In genomic region chr16:11211061-11211976, GRCh38 we compare ENCODE assay signal across 29 cellular contexts. TPM values are rescaled to one million over a fixed set of nuclear protein-coding genes. Genes with fewer than 3 reads are reported as not detected.
DNase-seq lines count a peak whose midpoint lies in the region; ATAC-seq, FAIRE-seq and TF ChIP-seq lines count a peak whose summit lies in the region.
"Had no signal": no experiment of that assay in that cellular context is flagged by ENCODE, and none has a peak within 500 bp of the region (broad histone marks: within the 10 kb centered on the region; RNA-seq: fewer than 3 reads in every experiment).

No MANE protein-coding gene starts in this region.

- H4K20me1 ChIP-seq in SK-N-SH (ENCODE audit: insufficient read depth): no peaks in the 10 kb centered on the region
- no peaks in the 10 kb centered on the region for H4K20me1 ChIP-seq in GM12878 (ENCODE audit: control insufficient read depth, insufficient read depth)
- H4K20me1 ChIP-seq: BLaER1 had no signal

- H3F3A ChIP-seq in SK-N-SH (replicated peaks; ENCODE audit: insufficient read depth): no peaks in the 10 kb centered on the region

- intact Hi-C loops in GM12878 (cut with micrococcal nuclease; ENCODE audit: unreplicated experiment): no loop called here

- H2AK5ac ChIP-seq in mesendoderm (ENCODE audit: low read length): no peak overlapping the region

- TF ChIP-seq CTCF in SK-N-SH (IDR thresholded peaks at IDR 0.05) (no peak), GM10266 (IDR thresholded peaks at IDR 0.05; ENCODE audit: control insufficient read depth, insufficient read depth, low read depth, missing control alignments) (peak; percentile 1), GM12878 (IDR thresholded peaks at IDR 0.05 in 2 of 3, conservative IDR thresholded peaks at IDR 0.05 in 1 of 3; ENCODE audit: control insufficient read depth in 2 of 3, extremely low read depth in 1 of 3, insufficient read depth in 1 of 3, low read depth in 3 of 3, low read length in 3 of 3) (no peak), GM13977 (IDR thresholded peaks at IDR 0.05; ENCODE audit: extremely low read depth, insufficient read depth, missing control alignments) (no peak), osteocyte (IDR thresholded peaks at IDR 0.05) (no peak)

- no TSS peak for BruUV-seq in GM12878 (replicated peaks; lab: Mats Ljungman, UMichigan)

- no peaks in the 10 kb centered on the region for H3K36me3 Mint-ChIP-seq in osteocyte (ENCODE audit: unreplicated experiment)

- H3K23ac ChIP-seq in mesendoderm (ENCODE audit: low read length): no peak overlapping the region

- SMC1A ChIA-PET in GM12878 (lab: Charles Lee; ENCODE audit: uncharacterized antibody, unreplicated experiment): interaction anchor here (0.8 to 1.7 kb wide), 6 partner anchors 10 to 141 kb away, joined by 3 to 4 read pairs (median 3); no protein-coding TSS in a partner anchor

- no peak overlapping the region for H3K56ac ChIP-seq in mesendoderm (ENCODE audit: low read length)

- H3K18ac ChIP-seq in mesendoderm (ENCODE audit: low read length): no peak overlapping the region

- H3K9me3 Mint-ChIP-seq in osteocyte (ENCODE audit: unreplicated experiment): peaks cover 3% of the 10 kb centered on the region

- H3K27me3 Mint-ChIP-seq in osteocyte (ENCODE audit: unreplicated experiment): peaks cover 10% of the 10 kb centered on the region
- H3K27me3 Mint-ChIP-seq: naive thymus-derived CD8-positive, alpha-beta T cell had no signal

- no peak overlapping the region for H3K9ac ChIP-seq in SK-N-SH
- no peak overlapping the region for H3K9ac ChIP-seq in GM12878 (ENCODE audit: control insufficient read depth, insufficient read depth, low read length)
- H3K9ac ChIP-seq in mesendoderm (ENCODE audit: low read length): no peak overlapping the region
- H3K9ac ChIP-seq: BLaER1 had no signal

- no peak overlapping the region for H3K4ac ChIP-seq in mesendoderm (ENCODE audit: low read depth, low read length)

- no peak overlapping the region for H4K5ac ChIP-seq in mesendoderm (ENCODE audit: low read length)

- H3K9me2 ChIP-seq in SK-N-SH: no peaks in the 10 kb centered on the region

- RAD21 ChIA-PET in GM12878 (lab: Charles Lee; ENCODE audit: unreplicated experiment): interaction anchor here (0.8 to 1.5 kb wide), 3 partner anchors 10 to 40 kb away, joined by 3 to 4 read pairs (median 3); no protein-coding TSS in a partner anchor

- FAIRE-seq in GM12878 (lab: Jason Lieb, UNC): no peak
- FAIRE-seq: A549, frontal cortex, G401.6, urothelium cell line had no signal

- no peak overlapping the region for H3K27ac Mint-ChIP-seq in osteocyte (ENCODE audit: unreplicated experiment)
- H3K27ac Mint-ChIP-seq: activated T-helper 2 cell treated with anti-CD3 and anti-CD28 coated beads, Interferon-gamma antibody, Interleukin-2, Interleukin-4, amounts not matched to agents 10 μg/mL and 5 μg/mL and 100 μg/mL, durations not matched to agents 14 hours and 24 hours and 36 hours; memory B cell had no signal

- H3K9me3 ChIP-seq in SK-N-SH: no peaks in the 10 kb centered on the region
- peaks cover 13% of the 10 kb centered on the region for H3K9me3 ChIP-seq in GM12878 (replicated peaks; ENCODE audit: control insufficient read depth, insufficient read depth, low read length)

- H3K79me2 ChIP-seq in SK-N-SH (ENCODE audit: insufficient read depth) (no peaks in the 10 kb centered on the region), GM12878 (ENCODE audit: control insufficient read depth, insufficient read depth, low read length) (no peaks in the 10 kb centered on the region), mesendoderm (ENCODE audit: control insufficient read depth, insufficient read depth, low read length) (no peaks in the 10 kb centered on the region)

- no peak overlapping the region for H2BK15ac ChIP-seq in mesendoderm (replicated peaks; ENCODE audit: low read depth)

- H3K79me1 ChIP-seq in mesendoderm (ENCODE audit: low read length): no peaks in the 10 kb centered on the region

- H3K27me3 ChIP-seq in SK-N-SH (ENCODE audit: insufficient read depth) (no peaks in the 10 kb centered on the region), GM12878 (replicated peaks in 1 of 2; ENCODE audit: control insufficient read depth in 2 of 2, insufficient read depth in 2 of 2, low read length in 1 of 2) (no peaks in the 10 kb centered on the region), mesendoderm (ENCODE audit: insufficient read depth, low read length, poor library complexity) (no peaks in the 10 kb centered on the region)
- H3K27me3 ChIP-seq: BLaER1 had no signal

- 68% methylated on average over 15 of the region's 16 CpGs for WGBS in SK-N-SH (ENCODE audit: low lambda C conversion rate)
- 76% methylated on average over 16 of the region's 16 CpGs for WGBS in GM12878 (ENCODE audit: insufficient coverage, insufficient replicate concordance, low lambda C conversion rate, missing lambda C conversion rate)
- no CpG with 5 or more reads among the region's 16 CpGs for WGBS in mesendoderm (ENCODE audit: extremely low coverage, insufficient coverage, low lambda C conversion rate)

- H3K4me1 ChIP-seq in SK-N-SH (ENCODE audit: control insufficient read depth in 1 of 2, insufficient read depth in 2 of 2, low read depth in 1 of 2, low read length in 1 of 2) (peaks cover under 1 to 3% of the 10 kb centered on the region in 2 experiments; a peak in 2 of 4 replicates), GM12878 (ENCODE audit: control insufficient read depth, insufficient read depth, low read length) (peaks cover 42% of the 10 kb centered on the region), mesendoderm (ENCODE audit: control insufficient read depth, low read depth, low read length) (no peaks in the 10 kb centered on the region)
- H3K4me1 ChIP-seq: A549, HAP-1, psoas muscle had no signal

- H3K36me3 ChIP-seq in SK-N-SH (replicated peaks in 1 of 2; ENCODE audit: control insufficient read depth in 1 of 2, insufficient read depth in 2 of 2, low read length in 1 of 2): no peaks in the 10 kb centered on the region
- no peaks in the 10 kb centered on the region for H3K36me3 ChIP-seq in GM12878 (ENCODE audit: control insufficient read depth in 2 of 2, insufficient read depth in 2 of 2, low read length in 1 of 2)
- H3K36me3 ChIP-seq in mesendoderm (ENCODE audit: control insufficient read depth, insufficient read depth, low read length): no peaks in the 10 kb centered on the region
- H3K36me3 ChIP-seq: BLaER1, HAP-1 had no signal

- no peak for DNase-seq in SK-N-SH
- DNase-seq in GM10266 (ENCODE audit: extremely low spot score): no peak
- no peak for DNase-seq in GM12878 (ENCODE audit: low read depth, low spot score)
- peak; percentile 34 for DNase-seq in mesendoderm
- DNase-seq in GM13977 (ENCODE audit: low spot score): no peak
- DNase-seq in osteocyte (ENCODE audit: extremely low spot score, unreplicated experiment): no peak
- no peak for DNase-seq in HT-29 (ENCODE audit: low spot score)
- DNase-seq: Calu3; dermis blood vessel endothelial cell; naive thymus-derived CD8-positive, alpha-beta T cell; NCI-H2029; NCI-H446; stimulated activated CD8-positive, alpha-beta memory T cell treated with anti-CD3 and anti-CD28 coated beads, Interleukin-4, amount 100 ng/mL, for 48 hours; SW 1271 had no signal

- H3K4me3 ChIP-seq in SK-N-SH (ENCODE audit: low read depth in 2 of 2, low read length in 1 of 2) (no peak overlapping the region), GM12878 (no peak overlapping the region), mesendoderm (ENCODE audit: low read length) (no peak overlapping the region)
- H3K4me3 ChIP-seq: A549, BLaER1, HAP-1, psoas muscle had no signal

- H3K27ac ChIP-seq in SK-N-SH (ENCODE audit: low read depth in 2 of 2, low read length in 1 of 2) (no peak overlapping the region), GM12878 (ENCODE audit: control insufficient read depth, insufficient read depth) (no peak overlapping the region), mesendoderm (ENCODE audit: low read depth, low read length) (no peak overlapping the region)
- H3K27ac ChIP-seq: A549, BLaER1, HL-60, psoas muscle, RWPE1, VCaP had no signal

- H4K8ac ChIP-seq in mesendoderm (ENCODE audit: low read depth, low read length): no peak overlapping the region

- CTCF ChIA-PET in SK-N-SH (lab: Yijun Ruan, JAX) (interaction anchor here (0.9 kb wide), 1 partner anchor 44 kb away, joined by 4 read pairs; no protein-coding TSS in a partner anchor), GM12878 (lab: Yijun Ruan, JAX) (interaction anchor here (0.7 to 1.0 kb wide), 4 partner anchors 17 to 145 kb away, joined by 3 to 4 read pairs (median 3); no protein-coding TSS in a partner anchor)

- TF ChIP-seq RAD21 in SK-N-SH (IDR thresholded peaks at IDR 0.05; ENCODE audit: low read length): no peak
- no peak for TF ChIP-seq RAD21 in GM12878 (IDR thresholded peaks at IDR 0.05; ENCODE audit: insufficient read depth, low read depth, low read length)

- peak; percentile 56 for ATAC-seq in SK-N-SH treated with all-trans-retinoic acid at 6 μM for 48 hours
- no peak for ATAC-seq in GM12878
- ATAC-seq: naive thymus-derived CD8-positive, alpha-beta T cell had no signal

- no peak overlapping the region for H3K4me3 Mint-ChIP-seq in osteocyte (ENCODE audit: unreplicated experiment)
- H3K4me3 Mint-ChIP-seq: memory B cell; naive thymus-derived CD8-positive, alpha-beta T cell had no signal

- TF ChIP-seq EP300 in SK-N-SH (IDR thresholded peaks at IDR 0.05; ENCODE audit: borderline replicate concordance in 1 of 2, low read depth in 1 of 2, low read length in 1 of 2) (no peak), GM12878 (IDR thresholded peaks at IDR 0.05; ENCODE audit: borderline replicate concordance in 1 of 2, control insufficient read depth in 1 of 2, low read depth in 2 of 2, low read length in 2 of 2) (no peak)

- H2AFZ ChIP-seq in SK-N-SH (ENCODE audit: low read depth): no peak overlapping the region
- H2AFZ ChIP-seq in GM12878 (ENCODE audit: control insufficient read depth, low read depth, low read length): no peak overlapping the region

- H2BK120ac ChIP-seq in mesendoderm (ENCODE audit: low read depth, low read length): no peak overlapping the region

- H3K4me2 ChIP-seq in SK-N-SH: no peak overlapping the region
- no peak overlapping the region for H3K4me2 ChIP-seq in GM12878 (ENCODE audit: control insufficient read depth, insufficient read depth)
- H3K4me2 ChIP-seq in mesendoderm (ENCODE audit: low read length): no peak overlapping the region
- H3K4me2 ChIP-seq: A549 had no signal

- H2BK5ac ChIP-seq in mesendoderm (ENCODE audit: low read length): no peak overlapping the region

- POLR2A ChIA-PET in SK-N-SH (lab: Yijun Ruan, JAX): no interaction called here
- POLR2A ChIA-PET in GM12878 (lab: Charles Lee): interaction anchor here (1.0 to 1.3 kb wide), 5 partner anchors 9 to 228 kb away, joined by 3 to 6 read pairs (median 4); partner anchors contain the start of gene SOCS1

- TF ChIP-seq POLR2A in GM12878 (IDR thresholded peaks at IDR 0.05; ENCODE audit: low read depth, low read length): no peak

- no peaks in the 10 kb centered on the region for H3K4me1 Mint-ChIP-seq in osteocyte (ENCODE audit: unreplicated experiment)

- in situ Hi-C loops in GM12878 (cut with MboI) (no loop called here), GM13977 (cut with MboI; ENCODE audit: low pct_unique_long_range_greater_than_20kb, low sequenced_read_pairs, unreplicated experiment) (no loop called here)

RNA-seq across cellular contexts. Expression of gene SOCS1, which starts 44.7 kb away (rescaled TPM):
- 6.3 and 8.6 TPM in 2 replicates for polyA plus RNA-seq in SK-N-SH (2012; rRNA removed)
- 4.7 and 6.1 TPM in 2 replicates for polyA plus RNA-seq in SK-N-SH (2012; cell fraction: cytosol; rRNA removed)
- 28.4 and 39.6 TPM in 2 replicates for polyA plus RNA-seq in SK-N-SH (2012; cell fraction: nucleus; rRNA removed)
- 86.2 and 98.0 TPM in 2 replicates for total RNA-seq in GM12878 (2013; cell fraction: nucleolus; rRNA removed)
- total RNA-seq in GM12878 (2014; rRNA removed): 9.8 and 10.1 TPM in 2 replicates
- 2.7 and 3.8 TPM in 2 replicates for total RNA-seq in GM12878 (2014; rRNA removed; fragmentation: Illumina TruSeq; extraction: Trizol)
- total RNA-seq in GM12878 (2021): 35.4 and 37.2 TPM in 2 replicates
- 2.3 TPM for polyA plus RNA-seq in GM12878 (2011; ENCODE audit: low read depth)
- 4.8 and 12.3 TPM in 2 replicates for polyA plus RNA-seq in GM12878 (2011; rRNA removed)
- polyA plus RNA-seq in GM12878 (2011; cell fraction: cytosol; rRNA removed): 25.7 and 34.2 TPM in 2 replicates
- polyA plus RNA-seq in GM12878 (2011; cell fraction: nucleus; rRNA removed): 63.5 and 75.0 TPM in 2 replicates
- polyA plus RNA-seq in GM12878 (2012): 8.7 and 19.7 TPM in 2 replicates
- 0.41 and 2.4 TPM in 2 replicates for polyA plus RNA-seq in GM12878 (2014; fragmentation: Illumina TruSeq; extraction: Trizol)
- polyA plus RNA-seq in GM12878 (2014; fragmentation: Nextera tagmentation; extraction: Ambion mirVana): 1 to 10 TPM in 1 of 2 experiments, under 1 TPM in 1; 0.42 to 1.2 TPM
- polyA plus RNA-seq in GM12878 (2014; rRNA removed): 39.8 and 43.4 TPM in 2 replicates
- 10 to 100 TPM; 16.4 to 25.8 TPM for polyA plus RNA-seq in GM12878 (2016; fragmentation: Nextera tagmentation; extraction: Ambion mirVana)
- 9.8 and 26.4 TPM in 2 replicates for polyA minus RNA-seq in GM12878 (2011; rRNA and poly(A)+ RNA removed)
- 27.6 and 37.3 TPM in 2 replicates for polyA minus RNA-seq in GM12878 (2011; cell fraction: cytosol; rRNA and poly(A)+ RNA removed)
- polyA minus RNA-seq in GM12878 (2011; cell fraction: nucleus; rRNA and poly(A)+ RNA removed): 109 and 187 TPM in 2 replicates
- 62.9 TPM for polyA plus RNA-seq in mesendoderm (2013, experiment 1 of 2)
- 59.7 TPM for polyA plus RNA-seq in mesendoderm (2013, experiment 2 of 2)
- total RNA-seq in osteocyte: 9.7 and 10.6 TPM in 2 replicates
- total RNA-seq in HT-29 (2014; rRNA removed; shearing (Covaris generic)): 1.2 and 1.3 TPM in 2 replicates

RNA-seq across cellular contexts. Expression of gene TNP2, which starts 57.8 kb away (rescaled TPM):
- polyA plus RNA-seq in SK-N-SH (2012; rRNA removed) (not detected in 2 replicates), GM12878 (2011; rRNA removed) (not detected in 2 replicates), GM12878 (2014; fragmentation: Illumina TruSeq; extraction: Trizol) (not detected in 2 replicates), GM12878 (2014; fragmentation: Nextera tagmentation; extraction: Ambion mirVana) (not detected), GM12878 (2014; rRNA removed) (not detected in 2 replicates), GM12878 (2016; fragmentation: Nextera tagmentation; extraction: Ambion mirVana) (not detected)
- polyA plus RNA-seq in SK-N-SH (2012; cell fraction: cytosol; rRNA removed): not detected in 2 replicates
- not detected in 2 replicates for polyA plus RNA-seq in SK-N-SH (2012; cell fraction: nucleus; rRNA removed)
- total RNA-seq in GM12878 (2013; cell fraction: nucleolus; rRNA removed): not detected in 2 replicates
- total RNA-seq in GM12878 (2014; rRNA removed) (not detected in 2 replicates), GM12878 (2014; rRNA removed; fragmentation: Illumina TruSeq; extraction: Trizol) (not detected in 2 replicates), GM12878 (2021) (not detected in 2 replicates), osteocyte (not detected in 2 replicates)
- not detected for polyA plus RNA-seq in GM12878 (2011; ENCODE audit: low read depth)
- not detected in 2 replicates for polyA plus RNA-seq in GM12878 (2011; cell fraction: cytosol; rRNA removed)
- polyA plus RNA-seq in GM12878 (2011; cell fraction: nucleus; rRNA removed): not detected in 2 replicates
- polyA plus RNA-seq in GM12878 (2012): not detected in 2 replicates
- not detected in 2 replicates for polyA minus RNA-seq in GM12878 (2011; rRNA and poly(A)+ RNA removed)
- polyA minus RNA-seq in GM12878 (2011; cell fraction: cytosol; rRNA and poly(A)+ RNA removed): not detected in 2 replicates
- not detected in 2 replicates for polyA minus RNA-seq in GM12878 (2011; cell fraction: nucleus; rRNA and poly(A)+ RNA removed)
- polyA plus RNA-seq in mesendoderm (2013, experiment 1 of 2): not detected
- not detected for polyA plus RNA-seq in mesendoderm (2013, experiment 2 of 2)
- not detected in 2 replicates for total RNA-seq in HT-29 (2014; rRNA removed; shearing (Covaris generic))
- total RNA-seq: activated CD8-positive, alpha-beta memory T cell treated with anti-CD3 and anti-CD28 coated beads for 36 hours; activated T-helper 2 cell treated with anti-CD3 and anti-CD28 coated beads, Interferon-gamma antibody, Interleukin-2, Interleukin-4, amounts not matched to agents 10 μg/mL and 5 μg/mL and 100 μg/mL, durations not matched to agents 14 hours and 24 hours and 36 hours; Calu3; dermis blood vessel endothelial cell; frontal cortex; kidney epithelial cell; naive thymus-derived CD8-positive, alpha-beta T cell; psoas muscle had no signal
- polyA plus RNA-seq: A549; naive thymus-derived CD8-positive, alpha-beta T cell; psoas muscle had no signal
